18 cellular contexts compared by ENCODE assay signal in genomic region chr9:68640421-68641089, GRCh38.
DNase-seq lines count a peak whose midpoint lies in the region; ATAC-seq, FAIRE-seq and TF ChIP-seq lines count a peak whose summit lies in the region.
"Had no signal": no experiment of that assay in that cellular context is flagged by ENCODE, and none has a peak within 500 bp of the region (broad histone marks: within the 10 kb centered on the region; RNA-seq: fewer than 3 reads in every experiment).

No MANE protein-coding gene starts in this region.

- H3K27ac ChIP-seq in GM12878 (ENCODE audit: control insufficient read depth, insufficient read depth): peak overlapping the region; percentile 24
- H3K27ac ChIP-seq in PC-3 (ENCODE audit: low read length): no peak overlapping the region
- H3K27ac ChIP-seq in sigmoid colon: no peak overlapping the region
- H3K27ac ChIP-seq: cardiac muscle cell had no signal

- H2AFZ ChIP-seq in GM12878 (ENCODE audit: control insufficient read depth, low read depth, low read length) (peak overlapping the region; percentile 72), PC-3 (ENCODE audit: low read length) (no peak overlapping the region)

- no peaks in the 10 kb centered on the region for H3K9me2 ChIP-seq in PC-3 (replicated peaks; ENCODE audit: low read length)

- peak; percentile 7 for FAIRE-seq in GM12878 (lab: Jason Lieb, UNC)
- FAIRE-seq: H54 had no signal

- no peaks in the 10 kb centered on the region for H3K79me2 ChIP-seq in GM12878 (ENCODE audit: control insufficient read depth, insufficient read depth, low read length)
- H3K79me2 ChIP-seq in PC-3 (ENCODE audit: low read length): no peaks in the 10 kb centered on the region

- H3F3A ChIP-seq in PC-3 (ENCODE audit: low read length, unreplicated experiment): no peaks in the 10 kb centered on the region

- SMC1A ChIA-PET in GM12878 (lab: Charles Lee; ENCODE audit: uncharacterized antibody, unreplicated experiment): interaction anchor here (0.8 to 4.4 kb wide), 12 partner anchors 9 to 310 kb away, joined by 3 to 21 read pairs (median 6); no protein-coding TSS in a partner anchor

- TF ChIP-seq RAD21 in GM12878 (IDR thresholded peaks at IDR 0.05; ENCODE audit: insufficient read depth, low read depth, low read length): no peak

- in situ Hi-C loops in GM12878 (cut with MboI) (loop anchor here (25.0 kb wide), 2 partner anchors 103 to 1772 kb away; partner anchors contain the start of genes KLF9 and TMEM252), GM13977 (cut with MboI; ENCODE audit: low pct_unique_long_range_greater_than_20kb, low sequenced_read_pairs, unreplicated experiment) (no loop called here)

- RAD21 ChIA-PET in GM12878 (lab: Charles Lee; ENCODE audit: unreplicated experiment): interaction anchor here (0.9 to 1.7 kb wide), 11 partner anchors 9 to 413 kb away, joined by 3 to 7 read pairs (median 4); no protein-coding TSS in a partner anchor

- intact Hi-C loops in GM12878 (cut with micrococcal nuclease; ENCODE audit: unreplicated experiment) (loop anchor here (5.0 to 10.0 kb wide), 3 partner anchors 58 to 534 kb away; partner anchors contain the start of gene TJP2), PC-3 (cut with micrococcal nuclease) (no loop called here), sigmoid colon (cut with DNase I) (no loop called here)

- H3K27me3 ChIP-seq in GM12878 (replicated peaks in 1 of 2; ENCODE audit: control insufficient read depth in 2 of 2, insufficient read depth in 2 of 2, low read length in 1 of 2) (no peaks in the 10 kb centered on the region), PC-3 (ENCODE audit: low read length) (peaks cover 15% of the 10 kb centered on the region), sigmoid colon (no peaks in the 10 kb centered on the region)
- H3K27me3 ChIP-seq: cardiac muscle cell had no signal

- DNase-seq in GM12878 (ENCODE audit: low read depth, low spot score) (peak; percentile 55), cerebellar nuclear complex (lab: John Stamatoyannopoulos, UW) (no peak), PC-3 (no peak), sigmoid colon (no peak), GM13977 (ENCODE audit: low spot score) (no peak)
- DNase-seq: activated naive CD4-positive, alpha-beta T cell treated with anti-CD3 and anti-CD28 coated beads for 36 hours; AML-193; DMS79 treated with DMSO at 0.1 percent for 48 hours; KG1; kidney glomerular epithelial cell; NCI-H2081; stimulated activated CD4-positive, alpha-beta T cell treated with anti-CD3 and anti-CD28 coated beads, Interleukin-4, amount 100 ng/mL, for 1 hour; stimulated activated naive CD4-positive, alpha-beta T cell had no signal

- H3K4me1 ChIP-seq in GM12878 (ENCODE audit: control insufficient read depth, insufficient read depth, low read length) (peaks cover 52% of the 10 kb centered on the region), PC-3 (ENCODE audit: insufficient read depth, low read length) (no peaks in the 10 kb centered on the region), sigmoid colon (no peaks in the 10 kb centered on the region)

- TF ChIP-seq POLR2A in GM12878 (IDR thresholded peaks at IDR 0.05; ENCODE audit: low read depth, low read length) (no peak), sigmoid colon (IDR thresholded peaks at IDR 0.05) (no peak)

- H4K20me1 ChIP-seq in GM12878 (ENCODE audit: control insufficient read depth, insufficient read depth) (no peaks in the 10 kb centered on the region), PC-3 (ENCODE audit: low read length) (no peaks in the 10 kb centered on the region)

- CTCF ChIA-PET in GM12878 (lab: Yijun Ruan, JAX): interaction anchor here (0.7 to 2.2 kb wide), 10 partner anchors 9 to 365 kb away, joined by 3 to 11 read pairs (median 3); no protein-coding TSS in a partner anchor
- CTCF ChIA-PET in PC-3 (lab: Charles Lee): no interaction called here

- peak overlapping the region; percentile 9; the same call in 1 of the 2 replicates for H3K4me3 ChIP-seq in GM12878
- H3K4me3 ChIP-seq in PC-3 (ENCODE audit: low read length): no peak overlapping the region
- H3K4me3 ChIP-seq in sigmoid colon: no peak overlapping the region
- H3K4me3 ChIP-seq: cardiac muscle cell had no signal

- BruUV-seq in GM12878 (replicated peaks; lab: Mats Ljungman, UMichigan): no TSS peak
- BruUV-seq in PC-3 (replicated peaks; lab: Mats Ljungman, UMichigan): no TSS peak

- H3K9ac ChIP-seq in GM12878 (ENCODE audit: control insufficient read depth, insufficient read depth, low read length) (0 out of 2 replicates have a peak overlapping the region, but pooled peaks have one; percentile 6), PC-3 (ENCODE audit: low read length) (no peak overlapping the region)

- peak overlapping the region; percentile 69 for H3K4me2 ChIP-seq in GM12878 (ENCODE audit: control insufficient read depth, insufficient read depth)
- no peak overlapping the region for H3K4me2 ChIP-seq in PC-3 (ENCODE audit: low read length)

- no peaks in the 10 kb centered on the region for H3K36me3 ChIP-seq in GM12878 (ENCODE audit: control insufficient read depth in 2 of 2, insufficient read depth in 2 of 2, low read length in 1 of 2)
- H3K36me3 ChIP-seq in PC-3 (ENCODE audit: low read depth, low read length): no peaks in the 10 kb centered on the region
- no peaks in the 10 kb centered on the region for H3K36me3 ChIP-seq in sigmoid colon
- H3K36me3 ChIP-seq: cardiac muscle cell had no signal

- WGBS in GM12878 (ENCODE audit: insufficient coverage, insufficient replicate concordance, low lambda C conversion rate, missing lambda C conversion rate): 6% methylated on average over 4 of the region's 4 CpGs
- 72 to 89% methylated on average over 4 of the region's 4 CpGs for WGBS in sigmoid colon, 2 donors

- TF ChIP-seq EP300 in GM12878 (IDR thresholded peaks at IDR 0.05; ENCODE audit: borderline replicate concordance in 1 of 2, control insufficient read depth in 1 of 2, low read depth in 2 of 2, low read length in 2 of 2): no peak
- no peak for TF ChIP-seq EP300 in sigmoid colon (IDR thresholded peaks at IDR 0.05)

- TF ChIP-seq CTCF in GM12878 (IDR thresholded peaks at IDR 0.05 in 2 of 3, conservative IDR thresholded peaks at IDR 0.05 in 1 of 3; ENCODE audit: control insufficient read depth in 2 of 3, extremely low read depth in 1 of 3, insufficient read depth in 1 of 3, low read depth in 3 of 3, low read length in 3 of 3): no peak
- no peak for TF ChIP-seq CTCF in PC-3 (conservative IDR thresholded peaks at IDR 0.05; ENCODE audit: low read depth, low read length)
- no peak for TF ChIP-seq CTCF in sigmoid colon (IDR thresholded peaks at IDR 0.05)
- TF ChIP-seq CTCF in GM13977 (IDR thresholded peaks at IDR 0.05; ENCODE audit: extremely low read depth, insufficient read depth, missing control alignments): no peak

- H3K9me3 ChIP-seq in GM12878 (replicated peaks; ENCODE audit: control insufficient read depth, insufficient read depth, low read length) (no peaks in the 10 kb centered on the region), PC-3 (ENCODE audit: low read length) (no peaks in the 10 kb centered on the region), sigmoid colon (no peaks in the 10 kb centered on the region)

- ATAC-seq in GM18498 (IDR thresholded peaks at IDR 0.05; ENCODE audit: unreplicated experiment): peak; percentile 37
- peak; percentile 31 for ATAC-seq in GM21390 (IDR thresholded peaks at IDR 0.05; ENCODE audit: unreplicated experiment)
- ATAC-seq in HG03175 (IDR thresholded peaks at IDR 0.05; ENCODE audit: unreplicated experiment): peak; percentile 49
- ATAC-seq in GM12878: peak; percentile 30
- no peak for ATAC-seq in PC-3

- POLR2A ChIA-PET in GM12878 (lab: Charles Lee): interaction anchor here (0.8 to 1.2 kb wide), 3 partner anchors 9 to 12 kb away, joined by 3 to 4 read pairs (median 3); no protein-coding TSS in a partner anchor
- POLR2A ChIA-PET in PC-3 (lab: Charles Lee; ENCODE audit: unreplicated experiment): no interaction called here

TF ChIP-seq in GM12878, 131 proteins besides CTCF, POLR2A, EP300 and RAD21:
- TF ChIP-seq EED (IDR thresholded peaks at IDR 0.05; ENCODE audit: low read depth) (peak; percentile 46; the same call in 1 of the 2 replicates), FOXM1 (IDR thresholded peaks at IDR 0.05; ENCODE audit: low read depth, low read length) (peak; percentile 22; the same call in 1 of the 2 replicates), ELK1 (IDR thresholded peaks at IDR 0.05; ENCODE audit: low read depth, low read length) (no peak), CREB1 (IDR thresholded peaks at IDR 0.05; ENCODE audit: low read depth) (peak; percentile 71; the same call in 1 of the 2 replicates), MEF2A (IDR thresholded peaks at IDR 0.05; ENCODE audit: insufficient read depth, low read depth, low read length) (peak; percentile 83; the same call in 1 of the 2 replicates), NFIC (IDR thresholded peaks at IDR 0.05; ENCODE audit: low read depth, low read length) (peak; percentile 50), GATAD2B (conservative IDR thresholded peaks at IDR 0.05; ENCODE audit: low read depth) (no peak), ZBED1 (IDR thresholded peaks at IDR 0.05; ENCODE audit: borderline replicate concordance) (no peak), MEF2B (IDR thresholded peaks at IDR 0.05; ENCODE audit: partially characterized antibody, poor library complexity, severe bottlenecking) (peak; percentile 38), RUNX3 (IDR thresholded peaks at IDR 0.05; ENCODE audit: low read length) (peak; percentile 51), JUNB (IDR thresholded peaks at IDR 0.05) (peak; percentile 35; the same call in 1 of the 2 replicates)
